ENCODE assay signal across 11 cellular contexts in genomic region chr1:225694151-225694603, GRCh38. TPM values are rescaled to one million over a fixed set of nuclear protein-coding genes. Genes with fewer than 3 reads are reported as not detected.
DNase-seq lines count a peak whose midpoint lies in the region; ATAC-seq and TF ChIP-seq lines count a peak whose summit lies in the region.
"Had no signal": no experiment of that assay in that cellular context is flagged by ENCODE, and none has a peak within 500 bp of the region (broad histone marks: within the 10 kb centered on the region; RNA-seq: fewer than 3 reads in every experiment).

No MANE protein-coding gene starts in this region.

- peaks cover 0 to 6% of the 10 kb centered on the region in 2 donors for H3K9me3 Mint-ChIP-seq in stimulated activated naive B cell treated with anti-CD40 and anti-IgM and Interleukin-4, amounts not matched to agents 10 μg/mL and 1 μg/mL and 100 μg/mL, for 72 hours
- H3K9me3 Mint-ChIP-seq in activated T-cell treated with anti-CD3 and anti-CD28 coated beads, Interleukin-2, amount 50 U/mL, for 72 hours = no peaks in the 10 kb centered on the region
- H3K9me3 Mint-ChIP-seq: activated naive CD4-positive, alpha-beta T cell treated with anti-CD3 and anti-CD28 coated beads, Interleukin-2, amount 10 ng/mL, durations not matched to agents 7 days and 5 days; CD8-positive, alpha-beta T cell had no signal

- H3K4me3 Mint-ChIP-seq in T-helper 17 cell = no peak overlapping the region
- no peak overlapping the region for H3K4me3 Mint-ChIP-seq in stimulated activated naive B cell treated with anti-CD40 and anti-IgM and Interleukin-4, amounts not matched to agents 10 μg/mL and 1 μg/mL and 100 μg/mL, for 72 hours
- H3K4me3 Mint-ChIP-seq in activated T-cell treated with anti-CD3 and anti-CD28 coated beads, Interleukin-2, amount 50 U/mL, for 72 hours = no peak overlapping the region
- H3K4me3 Mint-ChIP-seq: activated naive CD4-positive, alpha-beta T cell treated with anti-CD3 and anti-CD28 coated beads, Interleukin-2, amount 10 ng/mL, durations not matched to agents 7 days and 5 days; CD8-positive, alpha-beta T cell had no signal

- ATAC-seq in T-helper 17 cell = no peak
- ATAC-seq in heart right ventricle = peak; percentile 82 to 94 (median 92)
- ATAC-seq in stimulated activated naive B cell treated with anti-CD40 and anti-IgM and Interleukin-4, amounts not matched to agents 10 μg/mL and 1 μg/mL and 100 μg/mL, for 72 hours (replicated peaks) = no peak
- no peak for ATAC-seq in activated T-cell treated with anti-CD3 and anti-CD28 coated beads, Interleukin-2, amount 50 U/mL, for 72 hours (replicated peaks in 1 of 2)
- ATAC-seq: CD8-positive, alpha-beta T cell had no signal

- H3K36me3 Mint-ChIP-seq in T-helper 17 cell (ENCODE audit: low read depth) = peaks cover 2% of the 10 kb centered on the region
- no peaks in the 10 kb centered on the region for H3K36me3 Mint-ChIP-seq in stimulated activated naive B cell treated with anti-CD40 and anti-IgM and Interleukin-4, amounts not matched to agents 10 μg/mL and 1 μg/mL and 100 μg/mL, for 72 hours
- peaks cover 0 to 1% of the 10 kb centered on the region in 2 donors for H3K36me3 Mint-ChIP-seq in activated T-cell treated with anti-CD3 and anti-CD28 coated beads, Interleukin-2, amount 50 U/mL, for 72 hours (ENCODE audit: insufficient read depth in 2 of 2)
- H3K36me3 Mint-ChIP-seq: activated naive CD4-positive, alpha-beta T cell treated with anti-CD3 and anti-CD28 coated beads, Interleukin-2, amount 10 ng/mL, durations not matched to agents 7 days and 5 days; CD8-positive, alpha-beta T cell had no signal

- DNase-seq in GM03348 (ENCODE audit: low spot score) (peak; percentile 15), T-helper 17 cell (no peak), heart right ventricle (peak; percentile 24 to 62), renal cortical epithelial cell (ENCODE audit: low read depth) (peak; percentile 41), cerebellum (ENCODE audit: low spot score) (no peak)
- DNase-seq in stimulated activated naive B cell treated with anti-CD40 and anti-IgM and Interleukin-4, amounts not matched to agents 10 μg/mL and 1 μg/mL and 100 μg/mL, for 72 hours = no peak
- no peak for DNase-seq in effector CD8-positive, alpha-beta T cell (lab: John Stamatoyannopoulos, UW)
- DNase-seq in activated T-cell treated with anti-CD3 and anti-CD28 coated beads, Interleukin-2, amount 50 U/mL, for 72 hours = no peak
- DNase-seq: activated CD4-positive, CD25-positive, alpha-beta regulatory T cell; activated naive CD4-positive, alpha-beta T cell treated with anti-CD3 and anti-CD28 coated beads, Interleukin-2, amount 10 ng/mL, durations not matched to agents 7 days and 5 days; CD8-positive, alpha-beta T cell had no signal

- peak overlapping the region; percentile 8 for H3K27ac Mint-ChIP-seq in T-helper 17 cell
- H3K27ac Mint-ChIP-seq in stimulated activated naive B cell treated with anti-CD40 and anti-IgM and Interleukin-4, amounts not matched to agents 10 μg/mL and 1 μg/mL and 100 μg/mL, for 72 hours = no peak overlapping the region
- no peak overlapping the region for H3K27ac Mint-ChIP-seq in activated T-cell treated with anti-CD3 and anti-CD28 coated beads, Interleukin-2, amount 50 U/mL, for 72 hours
- H3K27ac Mint-ChIP-seq: activated naive CD4-positive, alpha-beta T cell treated with anti-CD3 and anti-CD28 coated beads, Interleukin-2, amount 10 ng/mL, durations not matched to agents 7 days and 5 days; CD8-positive, alpha-beta T cell had no signal

- no peak overlapping the region for H3K4me3 ChIP-seq in heart right ventricle

- no peaks in the 10 kb centered on the region for H3K27me3 ChIP-seq in heart right ventricle

- no peaks in the 10 kb centered on the region for H3K36me3 ChIP-seq in heart right ventricle

- no peak for TF ChIP-seq CTCF in heart right ventricle (IDR thresholded peaks at IDR 0.05)

- no peaks in the 10 kb centered on the region for H3K9me3 ChIP-seq in T-helper 17 cell (ENCODE audit: control insufficient read depth, low read length, poor library complexity, severe bottlenecking)
- H3K9me3 ChIP-seq in heart right ventricle = no peaks in the 10 kb centered on the region

- 7 to 10% methylated on average over 2 of the region's 2 CpGs for WGBS in heart right ventricle, 2 donors

- H3K4me1 Mint-ChIP-seq in T-helper 17 cell = no peaks in the 10 kb centered on the region
- H3K4me1 Mint-ChIP-seq in stimulated activated naive B cell treated with anti-CD40 and anti-IgM and Interleukin-4, amounts not matched to agents 10 μg/mL and 1 μg/mL and 100 μg/mL, for 72 hours = peaks cover 0 to 11% of the 10 kb centered on the region in 2 donors
- no peaks in the 10 kb centered on the region for H3K4me1 Mint-ChIP-seq in activated T-cell treated with anti-CD3 and anti-CD28 coated beads, Interleukin-2, amount 50 U/mL, for 72 hours (ENCODE audit: low read depth)
- H3K4me1 Mint-ChIP-seq: activated naive CD4-positive, alpha-beta T cell treated with anti-CD3 and anti-CD28 coated beads, Interleukin-2, amount 10 ng/mL, durations not matched to agents 7 days and 5 days had no signal

- peaks cover 16% of the 10 kb centered on the region for H3K27me3 Mint-ChIP-seq in T-helper 17 cell
- H3K27me3 Mint-ChIP-seq in stimulated activated naive B cell treated with anti-CD40 and anti-IgM and Interleukin-4, amounts not matched to agents 10 μg/mL and 1 μg/mL and 100 μg/mL, for 72 hours = no peaks in the 10 kb centered on the region
- H3K27me3 Mint-ChIP-seq in activated T-cell treated with anti-CD3 and anti-CD28 coated beads, Interleukin-2, amount 50 U/mL, for 72 hours (ENCODE audit: low read depth) = no peaks in the 10 kb centered on the region

- peaks cover 10 to 77% (median 59%) of the 10 kb centered on the region in 9 donors for H3K4me1 ChIP-seq in heart right ventricle

- intact Hi-C loops in heart right ventricle (cut with DNase I) = loop anchor here in 4 of 10 donors (1.0 to 5.0 kb wide), 5 partner anchors 37 to 73 kb away; partner anchors contain the start of gene ENAH (in 1 of the 4)

- H3K27ac ChIP-seq in heart right ventricle = peak overlapping the region in 8 of 10 donors; percentile 28 to 86 (median 59)

RNA-seq across cellular contexts. Expression of gene ENAH, which starts 41.3 kb away (rescaled TPM):
- total RNA-seq in T-helper 17 cell (under 1 TPM; 0.57 to 0.73 TPM), heart right ventricle (100 to 1,000 TPM in 6 of 10 donors, 10 to 100 TPM in 4; 63.3 to 201 (median 115) TPM), renal cortical epithelial cell (85.8 and 205 TPM in 2 replicates), cerebellum (78.0 TPM)
- 10 to 100 TPM; 12.4 to 16.4 TPM for polyA plus RNA-seq in heart right ventricle
- total RNA-seq in activated T-cell treated with anti-CD3 and anti-CD28 coated beads, Interleukin-2, amount 50 U/mL, for 72 hours = under 1 TPM; 0.12 to 0.43 TPM

Comparison
In these comparisons a context has a peak if more than half of its experiments do, and no peak if none do; other contexts are left out.
1. DNase-seq: peak in GM03348 (single experiment), heart right ventricle (2 of 2) and renal cortical epithelial cell (single experiment); none in T-helper 17 cell (0 of 3), cerebellum (single experiment), stimulated activated naive B cell treated with anti-CD40 and anti-IgM and Interleukin-4, amounts not matched to agents 10 μg/mL and 1 μg/mL and 100 μg/mL, for 72 hours (single experiment), effector CD8-positive, alpha-beta T cell (single experiment) and activated T-cell treated with anti-CD3 and anti-CD28 coated beads, Interleukin-2, amount 50 U/mL, for 72 hours (0 of 2).
2. ATAC-seq: peak in heart right ventricle (8 of 8); none in T-helper 17 cell (single experiment), stimulated activated naive B cell treated with anti-CD40 and anti-IgM and Interleukin-4, amounts not matched to agents 10 μg/mL and 1 μg/mL and 100 μg/mL, for 72 hours (0 of 2) and activated T-cell treated with anti-CD3 and anti-CD28 coated beads, Interleukin-2, amount 50 U/mL, for 72 hours (0 of 2).
3. RNA of gene ENAH, which starts 41.3 kb away (total RNA-seq): 85.8 to 205 TPM in renal cortical epithelial cell, 63.3 to 201 TPM in heart right ventricle and 78.0 TPM in cerebellum (single experiment); 0.57 to 0.73 TPM in T-helper 17 cell and 0.12 to 0.43 TPM in activated T-cell treated with anti-CD3 and anti-CD28 coated beads, Interleukin-2, amount 50 U/mL, for 72 hours; every median in the first group is over 10 times any median in the second.